8 cellular contexts compared by ENCODE assay signal in the genomic region with DNA sequence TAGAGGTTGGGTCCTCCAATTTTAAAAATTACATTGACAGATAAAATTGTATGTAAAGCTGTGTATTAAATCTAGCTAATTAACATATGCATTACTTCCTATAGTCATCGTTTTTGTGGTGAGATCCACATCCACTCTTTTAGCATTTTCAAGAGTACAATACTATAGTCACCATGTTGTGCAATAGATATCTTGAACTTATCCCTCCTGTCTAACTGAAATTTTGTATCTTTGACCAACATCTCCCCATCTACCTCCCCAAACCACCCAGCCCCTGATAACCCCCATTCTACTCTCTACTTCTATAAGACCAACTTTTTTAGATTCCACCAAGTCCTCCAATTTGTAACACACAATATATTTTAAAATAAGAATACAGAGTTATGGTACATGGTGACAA.
"Had no signal": no experiment of that assay in that cellular context is flagged by ENCODE, and none has a peak within 500 bp of the region (broad histone marks: within the 10 kb centered on the region; RNA-seq: fewer than 3 reads in every experiment).

No MANE protein-coding gene starts in this region.

- DNase-seq: GDM1, GF-D8 had no signal

- H3K4me3 ChIP-seq: GM12878 had no signal

- ATAC-seq: GM12878 had no signal

- FAIRE-seq: G401.6, GM12878, GM12891, GM12892, GM18507, GM19239 had no signal
